Comparison of ENCODE assay signal across 40 cellular contexts in genomic region chr18:49827996-49828395, GRCh38.
"Had no signal": no experiment of that assay in that cellular context is flagged by ENCODE, and none has a peak within 500 bp of the region (broad histone marks: within the 10 kb centered on the region; RNA-seq: fewer than 3 reads in every experiment).

No MANE protein-coding gene starts in this region.

- FAIRE-seq: astrocyte, bronchial epithelial cell had no signal

- H3K27ac Mint-ChIP-seq: activated naive CD4-positive, alpha-beta T cell treated with anti-CD3 and anti-CD28 coated beads for 36 hours; activated naive CD4-positive, alpha-beta T cell treated with anti-CD3 and anti-CD28 coated beads, Interleukin-2, amount 10 ng/mL, durations not matched to agents 7 days and 5 days; activated naive CD4-positive, alpha-beta T cell treated with anti-CD3 and anti-CD28 coated beads, Interleukin-2, amount 50 U/mL, for 24 hours; activated naive CD4-positive, alpha-beta T cell treated with anti-CD3 and anti-CD28 coated beads, Interleukin-2, amount 50 U/mL, for 72 hours; activated naive CD8-positive, alpha-beta T cell; activated naive CD8-positive, alpha-beta T cell treated with anti-CD3 and anti-CD28 coated beads for 36 hours; activated naive CD8-positive, alpha-beta T cell treated with anti-CD3 and anti-CD28 coated beads, Interleukin-2, amount 10 ng/mL, durations not matched to agents 7 days and 5 days; activated naive CD8-positive, alpha-beta T cell treated with anti-CD3 and anti-CD28 coated beads, Interleukin-2, amount 50 U/mL, for 24 hours; activated T-cell treated with anti-CD3 and anti-CD28 coated beads, Interleukin-2, amount 50 U/mL, for 24 hours; activated T-cell treated with anti-CD3 and anti-CD28 coated beads, Interleukin-2, amount 50 U/mL, for 72 hours; activated T-helper 1 cell treated with anti-CD3 and anti-CD28 coated beads, Interleukin-12 subunit alpha, Interleukin-12 subunit beta, Interleukin-2, Interleukin-4 antibody, amounts not matched to agents 30 ng/mL and 10 ng/mL and 1 ng/mL, durations not matched to agents 14 hours and 24 hours and 36 hours; activated T-helper 17 cell treated with anti-CD3 and anti-CD28 coated beads, Interleukin-2, amount 50 U/mL, for 72 hours; activated T-helper 2 cell treated with anti-CD3 and anti-CD28 coated beads, Interferon-gamma antibody, Interleukin-2, Interleukin-4, amounts not matched to agents 10 μg/mL and 5 μg/mL and 100 μg/mL, durations not matched to agents 14 hours and 24 hours and 36 hours; brain had no signal

- H3K36me3 ChIP-seq: adrenal gland, brain microvascular endothelial cell, breast epithelium, cardiac muscle cell had no signal

- H3K9me3 Mint-ChIP-seq: central memory CD8-positive, alpha-beta T cell had no signal

- H3K9me3 ChIP-seq: body of pancreas had no signal

- H3K27ac ChIP-seq: adrenal gland, ascending aorta, body of pancreas, brain microvascular endothelial cell, breast epithelium, cardiac muscle cell had no signal

- H3K4me1 ChIP-seq: adrenal gland, ascending aorta, body of pancreas, breast epithelium had no signal

- H3K4me3 Mint-ChIP-seq: activated naive CD4-positive, alpha-beta T cell treated with anti-CD3 and anti-CD28 coated beads for 36 hours; activated naive CD4-positive, alpha-beta T cell treated with anti-CD3 and anti-CD28 coated beads, Interleukin-2, amount 10 ng/mL, durations not matched to agents 7 days and 5 days; activated naive CD4-positive, alpha-beta T cell treated with anti-CD3 and anti-CD28 coated beads, Interleukin-2, amount 50 U/mL, for 24 hours; activated naive CD8-positive, alpha-beta T cell; activated naive CD8-positive, alpha-beta T cell treated with anti-CD3 and anti-CD28 coated beads for 36 hours; activated naive CD8-positive, alpha-beta T cell treated with anti-CD3 and anti-CD28 coated beads, Interleukin-2, amount 10 ng/mL, durations not matched to agents 7 days and 5 days; activated naive CD8-positive, alpha-beta T cell treated with anti-CD3 and anti-CD28 coated beads, Interleukin-2, amount 50 U/mL, for 24 hours; activated T-cell treated with anti-CD3 and anti-CD28 coated beads, Interleukin-2, amount 50 U/mL, for 24 hours; activated T-cell treated with anti-CD3 and anti-CD28 coated beads, Interleukin-2, amount 50 U/mL, for 4 hours; activated T-cell treated with anti-CD3 and anti-CD28 coated beads, Interleukin-2, amount 50 U/mL, for 72 hours; activated T-helper 1 cell treated with anti-CD3 and anti-CD28 coated beads, Interleukin-12 subunit alpha, Interleukin-12 subunit beta, Interleukin-2, Interleukin-4 antibody, amounts not matched to agents 30 ng/mL and 10 ng/mL and 1 ng/mL, durations not matched to agents 14 hours and 24 hours and 36 hours; activated T-helper 17 cell treated with anti-CD3 and anti-CD28 coated beads, Interleukin-2, amount 50 U/mL, for 72 hours; brain; central memory CD8-positive, alpha-beta T cell had no signal

- ATAC-seq: activated naive CD4-positive, alpha-beta T cell treated with anti-CD3 and anti-CD28 coated beads, Interleukin-2, amount 50 U/mL, for 72 hours; activated naive CD8-positive, alpha-beta T cell treated with anti-CD3 and anti-CD28 coated beads, Interleukin-2, amount 50 U/mL, for 24 hours; activated T-cell treated with anti-CD3 and anti-CD28 coated beads, Interleukin-2, amount 50 U/mL, for 4 hours; activated T-cell treated with anti-CD3 and anti-CD28 coated beads, Interleukin-2, amount 50 U/mL, for 72 hours; activated T-helper 17 cell treated with anti-CD3 and anti-CD28 coated beads, Interleukin-2, amount 50 U/mL, for 72 hours; body of pancreas had no signal

- H3K27me3 ChIP-seq: adrenal gland, ascending aorta, body of pancreas, brain microvascular endothelial cell, breast epithelium, cardiac muscle cell had no signal

- DNase-seq: activated effector memory CD4-positive, alpha-beta T cell treated with anti-CD3 and anti-CD28 coated beads, Interleukin-2, amount 50 U/mL, for 16 hours; activated effector memory CD4-positive, alpha-beta T cell treated with Interleukin-2 at 50 U/mL for 16 hours; activated gamma-delta T cell; activated gamma-delta T cell treated with Interleukin-2 at 50 U/mL for 16 hours; activated naive CD4-positive, alpha-beta T cell; activated naive CD4-positive, alpha-beta T cell treated with anti-CD3 and anti-CD28 coated beads for 36 hours; activated naive CD4-positive, alpha-beta T cell treated with anti-CD3 and anti-CD28 coated beads, Interleukin-2, amount 10 ng/mL, durations not matched to agents 7 days and 5 days; activated naive CD4-positive, alpha-beta T cell treated with anti-CD3 and anti-CD28 coated beads, Interleukin-2, amount 50 U/mL, for 16 hours; activated naive CD4-positive, alpha-beta T cell treated with Interleukin-2 at 50 U/mL for 16 hours; activated naive CD8-positive, alpha-beta T cell treated with anti-CD3 and anti-CD28 coated beads for 36 hours; activated naive CD8-positive, alpha-beta T cell treated with anti-CD3 and anti-CD28 coated beads, Interleukin-2, amount 10 ng/mL, durations not matched to agents 7 days and 5 days; activated naive CD8-positive, alpha-beta T cell treated with anti-CD3 and anti-CD28 coated beads, Interleukin-2, amount 50 U/mL, for 24 hours; activated T-cell treated with anti-CD3 and anti-CD28 coated beads, Interleukin-2, amount 50 U/mL, for 1 hour; activated T-cell treated with anti-CD3 and anti-CD28 coated beads, Interleukin-2, amount 50 U/mL, for 24 hours; activated T-cell treated with anti-CD3 and anti-CD28 coated beads, Interleukin-2, amount 50 U/mL, for 4 hours; activated T-cell treated with anti-CD3 and anti-CD28 coated beads, Interleukin-2, amount 50 U/mL, for 48 hours; activated T-cell treated with anti-CD3 and anti-CD28 coated beads, Interleukin-2, amount 50 U/mL, for 72 hours; adrenal gland; amniotic stem cell; amygdala; anterior cingulate cortex; aorta; body of pancreas; brain microvascular endothelial cell; caudate nucleus; central memory CD4-positive, alpha-beta T cell; cerebellar nuclear complex had no signal

- H3K4me1 Mint-ChIP-seq: activated naive CD8-positive, alpha-beta T cell treated with anti-CD3 and anti-CD28 coated beads, Interleukin-2, amount 50 U/mL, for 24 hours; brain had no signal

- H3K4me3 ChIP-seq: adrenal gland, ascending aorta, body of pancreas, breast epithelium, cardiac muscle cell had no signal

- H3K27me3 Mint-ChIP-seq: activated naive CD4-positive, alpha-beta T cell treated with anti-CD3 and anti-CD28 coated beads, Interleukin-2, amount 10 ng/mL, durations not matched to agents 7 days and 5 days; activated naive CD4-positive, alpha-beta T cell treated with anti-CD3 and anti-CD28 coated beads, Interleukin-2, amount 50 U/mL, for 24 hours; activated naive CD8-positive, alpha-beta T cell; activated T-cell treated with anti-CD3 and anti-CD28 coated beads, Interleukin-2, amount 50 U/mL, for 24 hours; activated T-helper 17 cell treated with anti-CD3 and anti-CD28 coated beads, Interleukin-2, amount 50 U/mL, for 72 hours; brain; central memory CD8-positive, alpha-beta T cell had no signal
